ENCODE assay signal across 2 cellular contexts in the genomic region with DNA sequence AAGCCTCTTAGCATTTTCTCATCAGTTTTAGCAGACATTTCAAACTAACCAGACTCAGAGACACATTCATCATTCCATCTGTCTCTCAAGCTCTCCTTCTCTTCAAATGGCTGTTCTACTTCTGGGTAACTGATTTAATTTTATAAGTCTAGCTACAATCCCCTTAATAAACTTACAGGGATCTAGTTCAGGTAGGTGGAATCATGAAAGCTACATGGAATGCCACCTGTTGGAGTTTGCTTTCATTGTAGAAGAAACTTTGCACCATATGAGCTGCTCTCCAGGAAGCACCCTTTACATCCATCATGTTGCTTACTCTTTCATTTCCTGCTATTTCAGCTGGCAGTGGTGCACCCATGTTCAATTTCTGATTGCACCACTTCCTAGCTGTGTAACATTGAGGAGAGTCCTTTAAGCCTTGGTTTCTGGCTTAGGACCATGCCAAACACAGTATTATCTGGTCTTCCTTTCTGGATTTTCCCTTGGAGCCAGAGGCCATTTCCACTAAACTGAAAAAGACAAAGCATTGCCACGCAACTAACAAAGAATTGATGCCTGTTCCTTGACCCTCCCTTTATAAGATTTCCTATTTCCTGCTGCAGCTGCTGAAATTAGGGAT.
TF ChIP-seq lines count a peak whose summit lies in the region.

No MANE protein-coding gene starts in this region.

TF ChIP-seq in SK-N-SH, 30 proteins besides CTCF, POLR2A, EP300 and RAD21 (continued from another document):
- TF ChIP-seq, protein P1, sequence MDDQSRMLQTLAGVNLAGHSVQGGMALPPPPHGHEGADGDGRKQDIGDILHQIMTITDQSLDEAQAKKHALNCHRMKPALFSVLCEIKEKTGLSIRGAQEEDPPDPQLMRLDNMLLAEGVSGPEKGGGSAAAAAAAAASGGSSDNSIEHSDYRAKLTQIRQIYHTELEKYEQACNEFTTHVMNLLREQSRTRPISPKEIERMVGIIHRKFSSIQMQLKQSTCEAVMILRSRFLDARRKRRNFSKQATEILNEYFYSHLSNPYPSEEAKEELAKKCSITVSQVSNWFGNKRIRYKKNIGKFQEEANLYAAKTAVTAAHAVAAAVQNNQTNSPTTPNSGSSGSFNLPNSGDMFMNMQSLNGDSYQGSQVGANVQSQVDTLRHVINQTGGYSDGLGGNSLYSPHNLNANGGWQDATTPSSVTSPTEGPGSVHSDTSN (IDR thresholded peaks at IDR 0.05), result no peak
- no peak for TF ChIP-seq RFX5 (IDR thresholded peaks at IDR 0.05; ENCODE audit: low read length)
- TF ChIP-seq POLR2AphosphoS5 (IDR thresholded peaks at IDR 0.05; ENCODE audit: low read depth, low read length), result no peak
- no peak for TF ChIP-seq RCOR1 (IDR thresholded peaks at IDR 0.05; ENCODE audit: low read length)
- no peak for TF ChIP-seq TEAD4 (IDR thresholded peaks at IDR 0.05; ENCODE audit: borderline replicate concordance, insufficient read depth)
- TF ChIP-seq, protein P2, sequence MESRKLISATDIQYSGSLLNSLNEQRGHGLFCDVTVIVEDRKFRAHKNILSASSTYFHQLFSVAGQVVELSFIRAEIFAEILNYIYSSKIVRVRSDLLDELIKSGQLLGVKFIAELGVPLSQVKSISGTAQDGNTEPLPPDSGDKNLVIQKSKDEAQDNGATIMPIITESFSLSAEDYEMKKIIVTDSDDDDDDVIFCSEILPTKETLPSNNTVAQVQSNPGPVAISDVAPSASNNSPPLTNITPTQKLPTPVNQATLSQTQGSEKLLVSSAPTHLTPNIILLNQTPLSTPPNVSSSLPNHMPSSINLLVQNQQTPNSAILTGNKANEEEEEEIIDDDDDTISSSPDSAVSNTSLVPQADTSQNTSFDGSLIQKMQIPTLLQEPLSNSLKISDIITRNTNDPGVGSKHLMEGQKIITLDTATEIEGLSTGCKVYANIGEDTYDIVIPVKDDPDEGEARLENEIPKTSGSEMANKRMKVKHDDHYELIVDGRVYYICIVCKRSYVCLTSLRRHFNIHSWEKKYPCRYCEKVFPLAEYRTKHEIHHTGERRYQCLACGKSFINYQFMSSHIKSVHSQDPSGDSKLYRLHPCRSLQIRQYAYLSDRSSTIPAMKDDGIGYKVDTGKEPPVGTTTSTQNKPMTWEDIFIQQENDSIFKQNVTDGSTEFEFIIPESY (IDR thresholded peaks at IDR 0.05; ENCODE audit: borderline replicate concordance, low read depth), result no peak
- no peak for TF ChIP-seq FOXM1 (IDR thresholded peaks at IDR 0.05; ENCODE audit: low read depth)
- no peak for TF ChIP-seq FOSL2 (IDR thresholded peaks at IDR 0.05; ENCODE audit: borderline replicate concordance, low read depth)
- TF ChIP-seq MEF2A (IDR thresholded peaks at IDR 0.05; ENCODE audit: borderline replicate concordance, low read depth), result no peak
- TF ChIP-seq NRF1 (IDR thresholded peaks at IDR 0.05; ENCODE audit: low read depth, low read length), result no peak
- TF ChIP-seq, protein P3, sequence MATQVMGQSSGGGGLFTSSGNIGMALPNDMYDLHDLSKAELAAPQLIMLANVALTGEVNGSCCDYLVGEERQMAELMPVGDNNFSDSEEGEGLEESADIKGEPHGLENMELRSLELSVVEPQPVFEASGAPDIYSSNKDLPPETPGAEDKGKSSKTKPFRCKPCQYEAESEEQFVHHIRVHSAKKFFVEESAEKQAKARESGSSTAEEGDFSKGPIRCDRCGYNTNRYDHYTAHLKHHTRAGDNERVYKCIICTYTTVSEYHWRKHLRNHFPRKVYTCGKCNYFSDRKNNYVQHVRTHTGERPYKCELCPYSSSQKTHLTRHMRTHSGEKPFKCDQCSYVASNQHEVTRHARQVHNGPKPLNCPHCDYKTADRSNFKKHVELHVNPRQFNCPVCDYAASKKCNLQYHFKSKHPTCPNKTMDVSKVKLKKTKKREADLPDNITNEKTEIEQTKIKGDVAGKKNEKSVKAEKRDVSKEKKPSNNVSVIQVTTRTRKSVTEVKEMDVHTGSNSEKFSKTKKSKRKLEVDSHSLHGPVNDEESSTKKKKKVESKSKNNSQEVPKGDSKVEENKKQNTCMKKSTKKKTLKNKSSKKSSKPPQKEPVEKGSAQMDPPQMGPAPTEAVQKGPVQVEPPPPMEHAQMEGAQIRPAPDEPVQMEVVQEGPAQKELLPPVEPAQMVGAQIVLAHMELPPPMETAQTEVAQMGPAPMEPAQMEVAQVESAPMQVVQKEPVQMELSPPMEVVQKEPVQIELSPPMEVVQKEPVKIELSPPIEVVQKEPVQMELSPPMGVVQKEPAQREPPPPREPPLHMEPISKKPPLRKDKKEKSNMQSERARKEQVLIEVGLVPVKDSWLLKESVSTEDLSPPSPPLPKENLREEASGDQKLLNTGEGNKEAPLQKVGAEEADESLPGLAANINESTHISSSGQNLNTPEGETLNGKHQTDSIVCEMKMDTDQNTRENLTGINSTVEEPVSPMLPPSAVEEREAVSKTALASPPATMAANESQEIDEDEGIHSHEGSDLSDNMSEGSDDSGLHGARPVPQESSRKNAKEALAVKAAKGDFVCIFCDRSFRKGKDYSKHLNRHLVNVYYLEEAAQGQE (IDR thresholded peaks at IDR 0.05; ENCODE audit: low read depth, low read length), result no peak
- TF ChIP-seq GATA2 (CRISPR knock-in tag; IDR thresholded peaks at IDR 0.05), result no peak
- TF ChIP-seq NFIC (IDR thresholded peaks at IDR 0.05; ENCODE audit: borderline replicate concordance), result no peak

TF ChIP-seq in SK-N-SH treated with all-trans-retinoic acid at 6 μM for 48 hours, 23 proteins besides CTCF, POLR2A, EP300 and RAD21 (continued from another document):
- TF ChIP-seq, protein P4, sequence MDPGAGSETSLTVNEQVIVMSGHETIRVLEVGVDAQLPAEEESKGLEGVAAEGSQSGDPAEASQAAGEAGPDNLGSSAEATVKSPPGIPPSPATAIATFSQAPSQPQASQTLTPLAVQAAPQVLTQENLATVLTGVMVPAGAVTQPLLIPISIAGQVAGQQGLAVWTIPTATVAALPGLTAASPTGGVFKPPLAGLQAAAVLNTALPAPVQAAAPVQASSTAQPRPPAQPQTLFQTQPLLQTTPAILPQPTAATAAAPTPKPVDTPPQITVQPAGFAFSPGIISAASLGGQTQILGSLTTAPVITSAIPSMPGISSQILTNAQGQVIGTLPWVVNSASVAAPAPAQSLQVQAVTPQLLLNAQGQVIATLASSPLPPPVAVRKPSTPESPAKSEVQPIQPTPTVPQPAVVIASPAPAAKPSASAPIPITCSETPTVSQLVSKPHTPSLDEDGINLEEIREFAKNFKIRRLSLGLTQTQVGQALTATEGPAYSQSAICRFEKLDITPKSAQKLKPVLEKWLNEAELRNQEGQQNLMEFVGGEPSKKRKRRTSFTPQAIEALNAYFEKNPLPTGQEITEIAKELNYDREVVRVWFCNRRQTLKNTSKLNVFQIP (CRISPR knock-in tag; IDR thresholded peaks at IDR 0.05; ENCODE audit: borderline replicate concordance, low read depth), result no peak
- TF ChIP-seq ZNF70 (CRISPR knock-in tag; IDR thresholded peaks at IDR 0.05) (no peak), CSDC2 (CRISPR knock-in tag; IDR thresholded peaks at IDR 0.05) (no peak)
